Comparison of ENCODE assay signal across 16 cellular contexts in genomic region chr5:31161772-31162171, GRCh38. TPM values are rescaled to one million over a fixed set of nuclear protein-coding genes. Genes with fewer than 3 reads are reported as not detected.
DNase-seq lines count a peak whose midpoint lies in the region; ATAC-seq and TF ChIP-seq lines count a peak whose summit lies in the region.
"Had no signal": no experiment of that assay in that cellular context is flagged by ENCODE, and none has a peak within 500 bp of the region (broad histone marks: within the 10 kb centered on the region; RNA-seq: fewer than 3 reads in every experiment).

No MANE protein-coding gene starts in this region.

- ATAC-seq in HG02884 (IDR thresholded peaks at IDR 0.05; ENCODE audit: unreplicated experiment) = no peak

- DNase-seq in HPDE6-E6E7 (ENCODE audit: extremely low spot score) = peak; percentile 17
- DNase-seq in choroid plexus epithelial cell (ENCODE audit: low read depth) = peak; percentile 43
- DNase-seq in islet precursor cell = peak; percentile 69
- peak; percentile 68 for DNase-seq in renal cortical epithelial cell (ENCODE audit: low read depth)
- no peak for DNase-seq in stimulated activated naive CD4-positive, alpha-beta T cell (lab: John Stamatoyannopoulos, UW)
- DNase-seq in amniotic stem cell (lab: John Stamatoyannopoulos, UW) = no peak
- DNase-seq in NCI-H510A treated with DMSO at 0.1 percent for 48 hours (lab: John Stamatoyannopoulos, UW) = no peak
- DNase-seq: activated naive CD4-positive, alpha-beta T cell treated with anti-CD3 and anti-CD28 coated beads for 36 hours; left ventricle myocardium inferior; NCI-H1436 treated with DMSO at 0.1 percent for 48 hours; NCI-H446 treated with DMSO at 0.1 percent for 48 hours; SK-N-SH; spleen; stomach had no signal

- peak overlapping the region; percentile 30 for H3K4me3 ChIP-seq in choroid plexus epithelial cell (ENCODE audit: low read depth, low read length)
- H3K4me3 ChIP-seq: cardiac muscle cell, left ventricle myocardium inferior, spleen, stomach had no signal

- no peak for TF ChIP-seq CTCF in choroid plexus epithelial cell (conservative IDR thresholded peaks at IDR 0.05; ENCODE audit: low read depth, low read length)

RNA-seq across cellular contexts. Expression of gene CDH6, which starts 31.7 kb away (rescaled TPM):
- total RNA-seq in renal cortical epithelial cell = 207 and 416 TPM in 2 replicates
- total RNA-seq: activated naive CD4-positive, alpha-beta T cell treated with anti-CD3 and anti-CD28 coated beads for 36 hours had no signal

Comparison
In these comparisons a context has a peak if more than half of its experiments do, and no peak if none do; other contexts are left out.
1. DNase-seq: peak in HPDE6-E6E7 (single experiment), choroid plexus epithelial cell (single experiment), islet precursor cell (single experiment) and renal cortical epithelial cell (single experiment); none in stimulated activated naive CD4-positive, alpha-beta T cell (0 of 6), amniotic stem cell (single experiment) and NCI-H510A treated with DMSO at 0.1 percent for 48 hours (single experiment).